ENCODE assay signal across 18 cellular contexts in genomic region chr7:24245362-24245761, GRCh38. TPM values are rescaled to one million over a fixed set of nuclear protein-coding genes. Genes with fewer than 3 reads are reported as not detected.
DNase-seq lines count a peak whose midpoint lies in the region; ATAC-seq and TF ChIP-seq lines count a peak whose summit lies in the region.
"Had no signal": no experiment of that assay in that cellular context is flagged by ENCODE, and none has a peak within 500 bp of the region (broad histone marks: within the 10 kb centered on the region; RNA-seq: fewer than 3 reads in every experiment).

No MANE protein-coding gene starts in this region.

- no peaks in the 10 kb centered on the region for H3K27me3 ChIP-seq in mesenchymal stem cell (ENCODE audit: control insufficient read depth in 1 of 2, insufficient read depth in 1 of 2, low read length in 2 of 2)
- H3K27me3 ChIP-seq in breast epithelium, result no peaks in the 10 kb centered on the region
- no peaks in the 10 kb centered on the region for H3K27me3 ChIP-seq in ovary
- H3K27me3 ChIP-seq: hepatocyte, neural progenitor cell, tibial artery had no signal

- no peak overlapping the region for H2BK15ac ChIP-seq in mesenchymal stem cell (ENCODE audit: low read depth, poor library complexity, severe bottlenecking)

- H3K23ac ChIP-seq in mesenchymal stem cell (ENCODE audit: low read length in 2 of 2), result no peak overlapping the region

- no peak overlapping the region for H3K4ac ChIP-seq in mesenchymal stem cell (ENCODE audit: low read depth in 1 of 2, low read length in 2 of 2)

- DNase-seq in mesenchymal stem cell (peak; percentile 24), NCI-H226 (no peak), breast epithelium (ENCODE audit: low spot score in 2 of 2) (no peak), ovary (no peak), NCI-H2107 treated with DMSO at 0.1 percent for 48 hours (lab: John Stamatoyannopoulos, UW; ENCODE audit: unreplicated experiment) (no peak)
- DNase-seq: activated CD4-positive, alpha-beta T cell treated with anti-CD3 and anti-CD28 coated beads for 48 hours; CD4-positive, CD25-positive, alpha-beta regulatory T cell; NCI-H345; PC-3; tibial artery had no signal

- H3K27ac ChIP-seq in mesenchymal stem cell (ENCODE audit: low read length, poor library complexity, severe bottlenecking) (no peak overlapping the region), breast epithelium (no peak overlapping the region), ovary (no peak overlapping the region)
- H3K27ac ChIP-seq: hepatocyte, neural progenitor cell, tibial artery had no signal

- H3K9me3 ChIP-seq in mesenchymal stem cell (ENCODE audit: control insufficient read depth, low read length) (peaks cover 6% of the 10 kb centered on the region), breast epithelium (peaks cover 0 to 4% of the 10 kb centered on the region in 2 donors), ovary (no peaks in the 10 kb centered on the region)

- H2AK5ac ChIP-seq in mesenchymal stem cell (ENCODE audit: low read length, severe bottlenecking), result no peak overlapping the region

- TF ChIP-seq EP300 in ovary (IDR thresholded peaks at IDR 0.05), result no peak

- TF ChIP-seq CTCF in breast epithelium (IDR thresholded peaks at IDR 0.05) (no peak), ovary (IDR thresholded peaks at IDR 0.05) (no peak)

- H4K91ac ChIP-seq in mesenchymal stem cell (ENCODE audit: low read length), result no peak overlapping the region

- H3K36me3 ChIP-seq in mesenchymal stem cell (ENCODE audit: control insufficient read depth in 1 of 2, insufficient read depth in 2 of 2, low read depth in 1 of 2, low read length in 2 of 2), result no peaks in the 10 kb centered on the region
- no peaks in the 10 kb centered on the region for H3K36me3 ChIP-seq in breast epithelium
- no peaks in the 10 kb centered on the region for H3K36me3 ChIP-seq in ovary
- H3K36me3 ChIP-seq: neural progenitor cell, tibial artery had no signal

- no peak overlapping the region for H3K14ac ChIP-seq in mesenchymal stem cell (ENCODE audit: low read length in 2 of 2)

- H2AFZ ChIP-seq in mesenchymal stem cell (ENCODE audit: low read depth, low read length), result no peak overlapping the region
- H2AFZ ChIP-seq: hepatocyte, neural progenitor cell had no signal

- H3K4me2 ChIP-seq in mesenchymal stem cell (ENCODE audit: low read length, poor library complexity, severe bottlenecking), result no peak overlapping the region
- H3K4me2 ChIP-seq: hepatocyte, neural progenitor cell had no signal

- ATAC-seq in GM18909 (IDR thresholded peaks at IDR 0.05; ENCODE audit: poor library complexity, unreplicated experiment) (peak; percentile 76), GM21723 (IDR thresholded peaks at IDR 0.05; ENCODE audit: unreplicated experiment) (peak; percentile 81), HG03175 (IDR thresholded peaks at IDR 0.05; ENCODE audit: unreplicated experiment) (peak; percentile 84)
- ATAC-seq: PC-3 had no signal

- intact Hi-C loops in breast epithelium (cut with DNase I; ENCODE audit: low total_unique reads), result no loop called here
- intact Hi-C loops in ovary (cut with DNase I), result no loop called here

- H2BK5ac ChIP-seq in mesenchymal stem cell (ENCODE audit: low read depth, low read length, poor library complexity, severe bottlenecking), result no peak overlapping the region

- no peak overlapping the region for H3K9ac ChIP-seq in mesenchymal stem cell (ENCODE audit: low read length)
- H3K9ac ChIP-seq: neural progenitor cell had no signal

- H2BK120ac ChIP-seq in mesenchymal stem cell (ENCODE audit: low read depth, low read length), result no peak overlapping the region

- H3K79me1 ChIP-seq in mesenchymal stem cell (replicated peaks; ENCODE audit: low read length, poor library complexity, severe bottlenecking), result no peaks in the 10 kb centered on the region

- TF ChIP-seq POLR2A in breast epithelium (IDR thresholded peaks at IDR 0.05), result no peak
- TF ChIP-seq POLR2A in ovary (IDR thresholded peaks at IDR 0.05), result no peak

- no peak overlapping the region for H2BK12ac ChIP-seq in mesenchymal stem cell (ENCODE audit: low read length in 2 of 2)

- H3K18ac ChIP-seq in mesenchymal stem cell (ENCODE audit: low read depth in 1 of 2, low read length in 2 of 2), result no peak overlapping the region

- H3K4me3 ChIP-seq in mesenchymal stem cell (ENCODE audit: insufficient read depth in 1 of 2, low read depth in 1 of 2, low read length in 2 of 2), result no peak overlapping the region
- no peak overlapping the region for H3K4me3 ChIP-seq in breast epithelium
- no peak overlapping the region for H3K4me3 ChIP-seq in ovary
- H3K4me3 ChIP-seq: hepatocyte, neural progenitor cell, tibial artery had no signal

- no peak overlapping the region for H4K8ac ChIP-seq in mesenchymal stem cell (ENCODE audit: low read length)

- H3K4me1 ChIP-seq in mesenchymal stem cell (ENCODE audit: control insufficient read depth, insufficient read depth, low read depth, low read length) (no peaks in the 10 kb centered on the region), breast epithelium (no peaks in the 10 kb centered on the region), ovary (ENCODE audit: insufficient read depth) (no peaks in the 10 kb centered on the region)
- H3K4me1 ChIP-seq: neural progenitor cell, tibial artery had no signal

RNA-seq across cellular contexts. Expression of gene NPY, which starts 38.6 kb away (rescaled TPM):
- polyA plus RNA-seq in mesenchymal stem cell (2013, experiment 1 of 2), result 1,122 TPM
- polyA plus RNA-seq in mesenchymal stem cell (2013, experiment 2 of 2), result 1,130 TPM
- total RNA-seq in breast epithelium (not detected), ovary (1 to 10 TPM in 1 of 7 donors, under 1 TPM in 2, not detected in 4; 0.53 to 4.5 (median 0.94) TPM)
- polyA plus RNA-seq in ovary, result not detected
- total RNA-seq: activated T-helper 2 cell treated with anti-CD3 and anti-CD28 coated beads, Interferon-gamma antibody, Interleukin-2, Interleukin-4, amounts not matched to agents 10 μg/mL and 5 μg/mL and 100 μg/mL, durations not matched to agents 14 hours and 24 hours and 36 hours; CD4-positive, CD25-positive, alpha-beta regulatory T cell; endothelial cell of umbilical vein; PC-3 had no signal
- polyA plus RNA-seq: CD4-positive, CD25-positive, alpha-beta regulatory T cell; endothelial cell of umbilical vein; liver had no signal
